In genomic region chr1:12191242-12192032, GRCh38 we compare ENCODE assay signal across 20 cellular contexts. TPM values are rescaled to one million over a fixed set of nuclear protein-coding genes. Genes with fewer than 3 reads are reported as not detected.
DNase-seq lines count a peak whose midpoint lies in the region; ATAC-seq and TF ChIP-seq lines count a peak whose summit lies in the region.
"Had no signal": no experiment of that assay in that cellular context is flagged by ENCODE, and none has a peak within 500 bp of the region (broad histone marks: within the 10 kb centered on the region; RNA-seq: fewer than 3 reads in every experiment).

No MANE protein-coding gene starts in this region.

- TF ChIP-seq CTCF in HEK293 (tag by site-specific recombination; IDR thresholded peaks at IDR 0.05), result no peak

- no peaks in the 10 kb centered on the region for H3K9me3 ChIP-seq in HEK293 (ENCODE audit: control insufficient read depth, insufficient read depth, low read depth, low read length)
- H3K9me3 ChIP-seq: thoracic aorta had no signal

- H3K9me3 Mint-ChIP-seq in activated naive CD4-positive, alpha-beta T cell treated with anti-CD3 and anti-CD28 coated beads, Interleukin-2, amount 50 U/mL, for 72 hours, result no peaks in the 10 kb centered on the region
- H3K9me3 Mint-ChIP-seq in dendritic cell treated with granulocyte-macrophage colony-stimulating factor and Interleukin-4, amounts not matched to agents 40 ng/mL and 50 ng/mL, for 4 days, result no peaks in the 10 kb centered on the region
- H3K9me3 Mint-ChIP-seq in stimulated activated effector memory CD8-positive, alpha-beta T cell treated with anti-CD3 and anti-CD28 coated beads, Interleukin-12 subunit alpha, Interleukin-12 subunit beta, amount 100 ng/mL, for 72 hours, result no peaks in the 10 kb centered on the region
- no peaks in the 10 kb centered on the region for H3K9me3 Mint-ChIP-seq in activated CD4-positive, alpha-beta memory T cell treated with anti-CD3 and anti-CD28 coated beads, Interleukin-2, amount 10 ng/mL, durations not matched to agents 7 days and 5 days

- H3K4me1 Mint-ChIP-seq in dendritic cell treated with granulocyte-macrophage colony-stimulating factor and Interleukin-4, amounts not matched to agents 40 ng/mL and 50 ng/mL, for 4 days (ENCODE audit: low read depth), result peaks cover 93% of the 10 kb centered on the region
- H3K4me1 Mint-ChIP-seq in stimulated activated effector memory CD8-positive, alpha-beta T cell treated with anti-CD3 and anti-CD28 coated beads, Interleukin-12 subunit alpha, Interleukin-12 subunit beta, amount 100 ng/mL, for 72 hours, result peaks cover 81% of the 10 kb centered on the region
- H3K4me1 Mint-ChIP-seq in activated CD4-positive, alpha-beta memory T cell treated with anti-CD3 and anti-CD28 coated beads, Interleukin-2, amount 10 ng/mL, durations not matched to agents 7 days and 5 days, result peaks cover 58% of the 10 kb centered on the region

- H3K36me3 Mint-ChIP-seq in activated naive CD4-positive, alpha-beta T cell treated with anti-CD3 and anti-CD28 coated beads, Interleukin-2, amount 50 U/mL, for 72 hours, result peaks cover 0 to 20% of the 10 kb centered on the region in 2 donors
- peaks cover 92% of the 10 kb centered on the region for H3K36me3 Mint-ChIP-seq in dendritic cell treated with granulocyte-macrophage colony-stimulating factor and Interleukin-4, amounts not matched to agents 40 ng/mL and 50 ng/mL, for 4 days (ENCODE audit: low read depth)
- H3K36me3 Mint-ChIP-seq in stimulated activated effector memory CD8-positive, alpha-beta T cell treated with anti-CD3 and anti-CD28 coated beads, Interleukin-12 subunit alpha, Interleukin-12 subunit beta, amount 100 ng/mL, for 72 hours, result peaks cover 100% of the 10 kb centered on the region
- H3K36me3 Mint-ChIP-seq in activated CD4-positive, alpha-beta memory T cell treated with anti-CD3 and anti-CD28 coated beads, Interleukin-2, amount 10 ng/mL, durations not matched to agents 7 days and 5 days (ENCODE audit: low read depth), result peaks cover 82% of the 10 kb centered on the region

- no peak for ATAC-seq in activated naive CD4-positive, alpha-beta T cell treated with anti-CD3 and anti-CD28 coated beads, Interleukin-2, amount 50 U/mL, for 72 hours
- ATAC-seq in stimulated activated effector memory CD8-positive, alpha-beta T cell treated with anti-CD3 and anti-CD28 coated beads, Interleukin-12 subunit alpha, Interleukin-12 subunit beta, amount 100 ng/mL, for 72 hours, result no peak
- ATAC-seq in HG03520 (IDR thresholded peaks at IDR 0.05; ENCODE audit: unreplicated experiment), result no peak
- ATAC-seq: activated CD4-positive, CD25-positive, alpha-beta regulatory T cell treated with anti-CD3 and anti-CD28 coated beads, Interleukin-2, amount 50 U/mL, for 24 hours had no signal

- no peaks in the 10 kb centered on the region for H3K27me3 Mint-ChIP-seq in dendritic cell treated with granulocyte-macrophage colony-stimulating factor and Interleukin-4, amounts not matched to agents 40 ng/mL and 50 ng/mL, for 4 days
- H3K27me3 Mint-ChIP-seq in activated CD4-positive, alpha-beta memory T cell treated with anti-CD3 and anti-CD28 coated beads, Interleukin-2, amount 10 ng/mL, durations not matched to agents 7 days and 5 days, result no peaks in the 10 kb centered on the region

- H3K4me3 Mint-ChIP-seq in dendritic cell treated with granulocyte-macrophage colony-stimulating factor and Interleukin-4, amounts not matched to agents 40 ng/mL and 50 ng/mL, for 4 days, result no peak overlapping the region
- no peak overlapping the region for H3K4me3 Mint-ChIP-seq in stimulated activated effector memory CD8-positive, alpha-beta T cell treated with anti-CD3 and anti-CD28 coated beads, Interleukin-12 subunit alpha, Interleukin-12 subunit beta, amount 100 ng/mL, for 72 hours
- no peak overlapping the region for H3K4me3 Mint-ChIP-seq in activated CD4-positive, alpha-beta memory T cell treated with anti-CD3 and anti-CD28 coated beads, Interleukin-2, amount 10 ng/mL, durations not matched to agents 7 days and 5 days

- H3K27ac ChIP-seq in HEK293 (ENCODE audit: extremely low read depth, low read depth, low read length), result no peak overlapping the region
- H3K27ac ChIP-seq: GM23248, skin epidermis, thoracic aorta had no signal

- CTCF ChIA-PET in HEK293 (lab: Yijun Ruan, JAX), result interaction anchor here (1.2 kb wide), 1 partner anchor 69 kb away, joined by 3 read pairs; no protein-coding TSS in a partner anchor
- CTCF ChIA-PET in activated CD4-positive, alpha-beta memory T cell treated with anti-CD3 and anti-CD28 coated beads, Interleukin-2, amount 10 ng/mL, durations not matched to agents 7 days and 5 days (lab: Charles Lee), result interaction anchor here (1.0 to 1.5 kb wide), 4 partner anchors 14 to 67 kb away, joined by 3 to 7 read pairs (median 6); no protein-coding TSS in a partner anchor

- POLR2A ChIA-PET in HEK293 (lab: Yijun Ruan, JAX), result no interaction called here
- POLR2A ChIA-PET in activated CD4-positive, alpha-beta memory T cell treated with anti-CD3 and anti-CD28 coated beads, Interleukin-2, amount 10 ng/mL, durations not matched to agents 7 days and 5 days (lab: Charles Lee), result interaction anchor here (1.3 kb wide), 2 partner anchors 12 to 14 kb away, joined by 3 to 4 read pairs; no protein-coding TSS in a partner anchor

- no peak overlapping the region for H3K4me3 ChIP-seq in HEK293 (ENCODE audit: low read depth, low read length)
- H3K4me3 ChIP-seq: GM23248, skin epidermis, thoracic aorta had no signal

- intact Hi-C loops in dendritic cell treated with granulocyte-macrophage colony-stimulating factor and Interleukin-4, amounts not matched to agents 40 ng/mL and 50 ng/mL, for 4 days (cut with micrococcal nuclease), result no loop called here

- no peaks in the 10 kb centered on the region for H3K4me1 ChIP-seq in HEK293 (ENCODE audit: control insufficient read depth, insufficient read depth, low read length)

- H3K36me3 ChIP-seq in HEK293 (ENCODE audit: control insufficient read depth in 2 of 2, insufficient read depth in 1 of 2, low read length in 2 of 2), result no peaks in the 10 kb centered on the region
- H3K36me3 ChIP-seq: thoracic aorta had no signal

- no peak for DNase-seq in activated naive CD4-positive, alpha-beta T cell treated with anti-CD3 and anti-CD28 coated beads, Interleukin-2, amount 50 U/mL, for 72 hours (ENCODE audit: low spot score in 2 of 2)
- no peak for DNase-seq in activated naive CD4-positive, alpha-beta T cell (lab: John Stamatoyannopoulos, UW)
- DNase-seq in stimulated activated effector memory CD8-positive, alpha-beta T cell treated with anti-CD3 and anti-CD28 coated beads, Interleukin-12 subunit alpha, Interleukin-12 subunit beta, amount 100 ng/mL, for 72 hours (ENCODE audit: low spot score in 2 of 2), result no peak
- DNase-seq in activated CD4-positive, alpha-beta memory T cell treated with anti-CD3 and anti-CD28 coated beads, Interleukin-2, amount 10 ng/mL, durations not matched to agents 7 days and 5 days, result no peak
- DNase-seq in pons (ENCODE audit: low spot score), result no peak
- DNase-seq: activated gamma-delta T cell treated with Interleukin-2 at 50 U/mL for 16 hours; AML-193; DMS 273 treated with DMSO at 0.1 percent for 48 hours; GM23248; IMR-90; NK-92 treated with Interleukin-12 subunit alpha and Interleukin-12 subunit beta, amount 100 ng/mL, for 24 hours; posterior cingulate gyrus; stimulated activated CD4-positive, alpha-beta T cell treated with anti-CD3 and anti-CD28 coated beads, Interleukin-4, amount 100 ng/mL, for 4 hours; stimulated activated CD8-positive, alpha-beta memory T cell treated with anti-CD3 and anti-CD28 coated beads, Interleukin-4, amount 100 ng/mL, for 48 hours had no signal

- H3K27ac Mint-ChIP-seq in activated naive CD4-positive, alpha-beta T cell treated with anti-CD3 and anti-CD28 coated beads, Interleukin-2, amount 50 U/mL, for 72 hours, result peak overlapping the region; percentile 51 to 79
- H3K27ac Mint-ChIP-seq in dendritic cell treated with granulocyte-macrophage colony-stimulating factor and Interleukin-4, amounts not matched to agents 40 ng/mL and 50 ng/mL, for 4 days, result peak overlapping the region; percentile 75
- peak overlapping the region; percentile 87 for H3K27ac Mint-ChIP-seq in stimulated activated effector memory CD8-positive, alpha-beta T cell treated with anti-CD3 and anti-CD28 coated beads, Interleukin-12 subunit alpha, Interleukin-12 subunit beta, amount 100 ng/mL, for 72 hours
- H3K27ac Mint-ChIP-seq in activated CD4-positive, alpha-beta memory T cell treated with anti-CD3 and anti-CD28 coated beads, Interleukin-2, amount 10 ng/mL, durations not matched to agents 7 days and 5 days, result no peak overlapping the region

TF ChIP-seq in HEK293, 187 proteins besides CTCF, POLR2A, EP300 and RAD21 (continues in another document):
- TF ChIP-seq GLIS2 (tag by site-specific recombination; IDR thresholded peaks at IDR 0.05), result no peak
- TF ChIP-seq IKZF3 (tag by site-specific recombination; IDR thresholded peaks at IDR 0.05), result no peak
- no peak for TF ChIP-seq ZNF24 (tag by site-specific recombination; IDR thresholded peaks at IDR 0.05)
- TF ChIP-seq ZNF510 (tag by site-specific recombination; IDR thresholded peaks at IDR 0.05; ENCODE audit: insufficient replicate concordance), result no peak

RNA-seq across cellular contexts. Expression of gene TNFRSF1B, which starts 24.6 kb away (rescaled TPM):
- total RNA-seq in activated naive CD4-positive, alpha-beta T cell treated with anti-CD3 and anti-CD28 coated beads, Interleukin-2, amount 50 U/mL, for 72 hours, result 100 to 1,000 TPM in 1 of 2 donors, 10 to 100 TPM in 1; 98.1 to 143 TPM
- 100 to 1,000 TPM; 434 to 447 TPM for total RNA-seq in activated CD4-positive, alpha-beta memory T cell treated with anti-CD3 and anti-CD28 coated beads, Interleukin-2, amount 10 ng/mL, durations not matched to agents 7 days and 5 days

RNA-seq across cellular contexts. Expression of gene VPS13D, which starts 38.4 kb away (rescaled TPM):
- 10 to 100 TPM; 31.2 to 40.7 TPM for total RNA-seq in activated naive CD4-positive, alpha-beta T cell treated with anti-CD3 and anti-CD28 coated beads, Interleukin-2, amount 50 U/mL, for 72 hours
- 10 to 100 TPM; 28.1 to 31.4 TPM for total RNA-seq in activated CD4-positive, alpha-beta memory T cell treated with anti-CD3 and anti-CD28 coated beads, Interleukin-2, amount 10 ng/mL, durations not matched to agents 7 days and 5 days
